29 cellular contexts compared by ENCODE assay signal in the genomic region with DNA sequence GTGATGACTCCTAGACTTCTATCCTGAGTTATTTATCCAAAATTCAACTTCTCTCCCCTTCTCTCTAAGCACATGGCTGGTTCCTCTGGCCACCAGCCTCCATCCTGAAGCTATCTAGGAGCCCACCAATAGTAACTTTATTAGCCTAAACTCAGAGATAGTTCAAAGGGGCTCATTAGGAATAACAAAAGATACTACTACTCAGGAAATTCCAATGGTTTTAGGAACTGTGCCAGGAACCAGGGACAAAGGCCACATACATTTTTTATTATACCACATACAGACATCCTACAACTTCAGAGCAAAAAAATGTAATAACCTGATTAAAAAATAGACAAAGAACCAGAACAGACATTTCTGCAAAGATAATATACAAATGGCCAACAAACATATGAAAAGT. TPM values are rescaled to one million over a fixed set of nuclear protein-coding genes. Genes with fewer than 3 reads are reported as not detected.
DNase-seq lines count a peak whose midpoint lies in the region; ATAC-seq and TF ChIP-seq lines count a peak whose summit lies in the region.
"Had no signal": no experiment of that assay in that cellular context is flagged by ENCODE, and none has a peak within 500 bp of the region (broad histone marks: within the 10 kb centered on the region; RNA-seq: fewer than 3 reads in every experiment).

No MANE protein-coding gene starts in this region.

- DNase-seq in AG10803 (ENCODE audit: low read depth) = peak; percentile 29
- DNase-seq in HS-5 (ENCODE audit: low read depth) = peak; percentile 19
- peak; percentile 41 for DNase-seq in astrocyte of the spinal cord (ENCODE audit: low read depth, low spot score)
- DNase-seq in glomerular visceral epithelial cell (ENCODE audit: extremely low spot score) = peak; percentile 5
- DNase-seq in DMS114 treated with DMSO at 0.1 percent for 48 hours (lab: John Stamatoyannopoulos, UW; ENCODE audit: unreplicated experiment) = no peak
- DNase-seq in posterior vena cava (ENCODE audit: low spot score) = no peak
- DNase-seq in activated naive CD4-positive, alpha-beta T cell (lab: John Stamatoyannopoulos, UW) = no peak
- DNase-seq: activated CD4-positive, alpha-beta T cell treated with anti-CD3 and anti-CD28 coated beads, Interleukin-2, amount 10 ng/mL, durations not matched to agents 7 days and 5 days; activated CD8-positive, alpha-beta memory T cell treated with anti-CD3 and anti-CD28 coated beads, Interleukin-2, amount 10 ng/mL, durations not matched to agents 7 days and 5 days; activated naive CD4-positive, alpha-beta T cell treated with anti-CD3 and anti-CD28 coated beads for 36 hours; activated T-cell treated with anti-CD3 and anti-CD28 coated beads, Interleukin-2, amount 50 U/mL, for 48 hours; adrenal gland; AML-193; CD4-positive, alpha-beta T cell; colonic mucosa; effector memory CD8-positive, alpha-beta T cell; hypothalamus; mesendoderm; naive thymus-derived CD4-positive, alpha-beta T cell; NCI-H1417 treated with DMSO at 0.1 percent for 48 hours; NCI-H2107; NCI-H774; occipital lobe; stimulated activated naive CD8-positive, alpha-beta T cell treated with anti-CD3 and anti-CD28 coated beads, Interleukin-15, amount 100 ng/mL, for 72 hours; thyroid gland had no signal

- in situ Hi-C loops in astrocyte of the spinal cord (cut with HindIII; ENCODE audit: low sequenced_read_pairs) = no loop called here

- H3K4me3 ChIP-seq in AG10803 (ENCODE audit: low read length) = no peak overlapping the region
- H3K4me3 ChIP-seq in astrocyte of the spinal cord (ENCODE audit: low read depth, low read length) = no peak overlapping the region
- H3K4me3 ChIP-seq: adrenal gland, colonic mucosa, skin epidermis, thyroid gland had no signal

- ATAC-seq in HG03565 (IDR thresholded peaks at IDR 0.05; ENCODE audit: unreplicated experiment) = no peak
- ATAC-seq: activated CD8-positive, alpha-beta memory T cell treated with anti-CD3 and anti-CD28 coated beads, Interleukin-2, amount 10 ng/mL, durations not matched to agents 7 days and 5 days; effector memory CD8-positive, alpha-beta T cell; esophagus mucosa; left lobe of liver; naive thymus-derived CD4-positive, alpha-beta T cell had no signal

- TF ChIP-seq CTCF in AG10803 (conservative IDR thresholded peaks at IDR 0.05; ENCODE audit: low read length) = no peak
- TF ChIP-seq CTCF in astrocyte of the spinal cord (IDR thresholded peaks at IDR 0.05; ENCODE audit: low read depth, low read length) = no peak

- intact Hi-C loops in posterior vena cava (cut with DNase I) = no loop called here

RNA-seq across cellular contexts. Expression of gene SLC25A17, which starts 27.9 kb away (rescaled TPM):
- total RNA-seq in posterior vena cava = 10 to 100 TPM; 11.7 to 13.4 TPM

Comparison
In these comparisons a context has a peak if more than half of its experiments do, and no peak if none do; other contexts are left out.
1. DNase-seq: peak in AG10803 (single experiment), HS-5 (single experiment), astrocyte of the spinal cord (single experiment) and glomerular visceral epithelial cell (single experiment); none in DMS114 treated with DMSO at 0.1 percent for 48 hours (single experiment), posterior vena cava (single experiment) and activated naive CD4-positive, alpha-beta T cell (0 of 4).